Comparison of ENCODE assay signal across 9 cellular contexts in the genomic region with DNA sequence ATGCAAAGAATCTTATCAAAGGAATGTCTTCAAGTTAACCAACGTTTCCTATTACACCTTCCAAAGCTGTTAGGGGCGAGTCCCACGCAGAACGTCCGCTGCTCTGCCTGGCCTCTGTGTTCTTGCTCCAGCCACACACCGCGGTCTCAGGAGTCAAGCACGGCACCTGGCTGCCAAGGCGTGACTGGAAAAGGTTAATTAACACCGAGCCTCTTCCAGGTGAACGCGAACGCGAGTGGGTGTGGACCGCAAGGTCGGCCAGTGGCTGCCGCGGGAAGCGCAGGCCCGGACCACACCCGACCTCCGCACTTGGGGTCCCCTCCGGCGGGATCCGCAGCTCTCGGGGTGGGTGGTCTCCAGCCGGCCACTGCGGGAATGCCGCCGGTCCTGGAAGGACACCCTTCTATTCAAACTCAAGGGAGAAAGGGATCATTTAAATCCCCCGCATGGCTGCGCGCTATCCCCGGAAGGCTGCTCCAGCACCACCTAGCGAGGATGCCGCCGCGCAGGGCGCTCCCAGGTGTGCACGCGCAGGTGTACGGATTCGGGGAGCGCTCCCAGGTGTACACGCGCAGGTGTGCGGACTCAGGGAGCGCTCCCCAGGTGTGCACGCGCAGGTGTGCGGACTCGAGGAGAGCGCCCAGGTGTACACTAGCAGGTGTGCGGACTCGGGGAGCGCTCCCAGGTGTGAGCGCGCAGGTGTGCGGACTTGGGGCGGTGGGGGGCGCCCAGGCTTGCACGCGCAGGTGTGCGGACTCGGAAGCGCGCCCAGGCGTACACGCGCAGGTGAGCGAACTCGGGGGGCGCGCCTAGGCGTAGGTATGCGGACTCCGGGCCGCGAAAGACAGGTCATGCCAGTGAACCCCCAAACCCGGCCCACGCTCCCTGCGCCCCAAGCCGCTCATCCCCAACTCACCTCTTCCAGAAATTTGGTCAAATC. TPM values are rescaled to one million over a fixed set of nuclear protein-coding genes. Genes with fewer than 3 reads are reported as not detected.
DNase-seq lines count a peak whose midpoint lies in the region; ATAC-seq and TF ChIP-seq lines count a peak whose summit lies in the region.
"Had no signal": no experiment of that assay in that cellular context is flagged by ENCODE, and none has a peak within 500 bp of the region (broad histone marks: within the 10 kb centered on the region; RNA-seq: fewer than 3 reads in every experiment).

No MANE protein-coding gene starts in this region.

- peak overlapping the region; percentile 64 for H3K27ac Mint-ChIP-seq in activated T-cell treated with anti-CD3 and anti-CD28 coated beads, Interleukin-2, amount 50 U/mL, for 72 hours

- peak overlapping the region; percentile 89 to 94 for H3K4me3 Mint-ChIP-seq in activated T-cell treated with anti-CD3 and anti-CD28 coated beads, Interleukin-2, amount 50 U/mL, for 72 hours

- H3K9me3 Mint-ChIP-seq in activated T-cell treated with anti-CD3 and anti-CD28 coated beads, Interleukin-2, amount 50 U/mL, for 72 hours, result peaks cover 0 to 4% of the 10 kb centered on the region in 2 donors

- TF ChIP-seq CTCF in cardiac muscle cell (IDR thresholded peaks at IDR 0.05; ENCODE audit: low read depth, low read length), result peak; percentile 34

- H3K4me1 Mint-ChIP-seq in activated T-cell treated with anti-CD3 and anti-CD28 coated beads, Interleukin-2, amount 50 U/mL, for 72 hours (ENCODE audit: low read depth), result peaks cover 4% of the 10 kb centered on the region

- DNase-seq in DMS79 treated with DMSO at 0.1 percent for 48 hours (lab: John Stamatoyannopoulos, UW) (peak; percentile 54), HuH-7.5 (ENCODE audit: low spot score) (peak; percentile 26), cardiac muscle cell (ENCODE audit: low read depth in 1 of 2, low spot score in 1 of 2) (peak; percentile 38 to 47), retina (peak; percentile 50), putamen (ENCODE audit: low spot score) (no peak), germinal center (ENCODE audit: low spot score) (no peak)
- no peak for DNase-seq in activated T-cell treated with anti-CD3 and anti-CD28 coated beads, Interleukin-2, amount 50 U/mL, for 72 hours

- H3K4me1 ChIP-seq in cardiac muscle cell (ENCODE audit: low read depth), result peaks cover 22% of the 10 kb centered on the region

- H3K27me3 ChIP-seq in cardiac muscle cell, result no peaks in the 10 kb centered on the region

- H3K27ac ChIP-seq in cardiac muscle cell, result no peak overlapping the region

- H3K27me3 Mint-ChIP-seq in activated T-cell treated with anti-CD3 and anti-CD28 coated beads, Interleukin-2, amount 50 U/mL, for 72 hours (ENCODE audit: low read depth), result no peaks in the 10 kb centered on the region

- H3K36me3 ChIP-seq in cardiac muscle cell, result no peaks in the 10 kb centered on the region

- H3K9me3 ChIP-seq in cardiac muscle cell (ENCODE audit: low read depth), result no peaks in the 10 kb centered on the region

- peak overlapping the region; percentile 62 for H3K4me3 ChIP-seq in cardiac muscle cell

- H3K36me3 Mint-ChIP-seq in activated T-cell treated with anti-CD3 and anti-CD28 coated beads, Interleukin-2, amount 50 U/mL, for 72 hours (ENCODE audit: insufficient read depth in 2 of 2), result peaks cover 2 to 7% of the 10 kb centered on the region in 2 donors

- no peak for ATAC-seq in activated T-cell treated with anti-CD3 and anti-CD28 coated beads, Interleukin-2, amount 50 U/mL, for 72 hours (replicated peaks in 1 of 2)
- no peak for ATAC-seq in HG03378 (IDR thresholded peaks at IDR 0.05; ENCODE audit: unreplicated experiment)

RNA-seq across cellular contexts. Expression of gene CYB5A, which starts 0.7 kb away (rescaled TPM):
- 10 to 100 TPM; 45.1 to 47.8 TPM for total RNA-seq in activated T-cell treated with anti-CD3 and anti-CD28 coated beads, Interleukin-2, amount 50 U/mL, for 72 hours
- total RNA-seq in cardiac muscle cell, result 150 and 207 TPM in 2 replicates
- 201 and 231 TPM in 2 replicates for polyA plus RNA-seq in cardiac muscle cell

RNA-seq across cellular contexts. Expression of gene C18orf63, which starts 24.5 kb away (rescaled TPM):
- not detected for total RNA-seq in activated T-cell treated with anti-CD3 and anti-CD28 coated beads, Interleukin-2, amount 50 U/mL, for 72 hours
- total RNA-seq in cardiac muscle cell, result not detected in 2 replicates
- not detected in 2 replicates for polyA plus RNA-seq in cardiac muscle cell
- total RNA-seq: T-helper 1 cell treated with Interleukin-12 subunit alpha and Interleukin-12 subunit beta and Interleukin-4 antibody, amounts not matched to agents 30 ng/mL and 1 ng/mL, for 36 hours had no signal

Comparison
In these comparisons a context has a peak if more than half of its experiments do, and no peak if none do; other contexts are left out.
1. DNase-seq: peak in DMS79 treated with DMSO at 0.1 percent for 48 hours (single experiment), HuH-7.5 (single experiment), cardiac muscle cell (2 of 2) and retina (single experiment); none in activated T-cell treated with anti-CD3 and anti-CD28 coated beads, Interleukin-2, amount 50 U/mL, for 72 hours (0 of 2), putamen (single experiment) and germinal center (single experiment).